In genomic region chr2:227471924-227472264, GRCh38 we compare ENCODE assay signal across 8 cellular contexts. TPM values are rescaled to one million over a fixed set of nuclear protein-coding genes. Genes with fewer than 3 reads are reported as not detected.
DNase-seq lines count a peak whose midpoint lies in the region; ATAC-seq and FAIRE-seq lines count a peak whose summit lies in the region.

AGFG1 (plus strand) TSS chr2:227472156; CDS start chr2:227472422, 266 bp downstream.

- CTCF ChIA-PET in naive thymus-derived CD4-positive, alpha-beta T cell (lab: Charles Lee): no interaction called here

- no peaks in the 10 kb centered on the region for H3K27me3 Mint-ChIP-seq in naive thymus-derived CD4-positive, alpha-beta T cell
- H3K27me3 Mint-ChIP-seq in stimulated activated naive B cell treated with anti-CD40 and anti-IgM and Interleukin-4, amounts not matched to agents 10 μg/mL and 1 μg/mL and 100 μg/mL, for 72 hours: no peaks in the 10 kb centered on the region

- H3K27ac ChIP-seq in naive thymus-derived CD4-positive, alpha-beta T cell (ENCODE audit: low read depth, low read length): peak within 1 kb of the TSS; percentile 80

- POLR2A ChIA-PET in naive thymus-derived CD4-positive, alpha-beta T cell (lab: Charles Lee): no interaction called here

- intact Hi-C loops in naive thymus-derived CD4-positive, alpha-beta T cell (cut with micrococcal nuclease): loop anchor here (1.0 to 5.0 kb wide), 9 partner anchors 8 to 680 kb away; partner anchors contain the start of gene MFF (in 2 of the 2)

- peak; percentile 69 for DNase-seq in DMS79 treated with DMSO at 0.1 percent for 48 hours (lab: John Stamatoyannopoulos, UW)
- DNase-seq in HuH-7.5 (ENCODE audit: low spot score): peak; percentile 93
- peak; percentile 72 for DNase-seq in RCC 7860 (ENCODE audit: low spot score)
- DNase-seq in activated T-helper 1 cell treated with Interleukin-2 at 50 U/mL for 16 hours (ENCODE audit: low read depth): peak; percentile 76
- peak; percentile 70 for DNase-seq in fibroblast of gingiva (ENCODE audit: low read depth)
- DNase-seq in naive thymus-derived CD4-positive, alpha-beta T cell: peak; percentile 71 to 90 (median 81)
- DNase-seq in stimulated activated naive B cell treated with anti-CD40 and anti-IgM and Interleukin-4, amounts not matched to agents 10 μg/mL and 1 μg/mL and 100 μg/mL, for 72 hours: peak; percentile 87

- FAIRE-seq in RCC 7860 (lab: Jason Lieb, UNC): peak; percentile 55

- H3K9me3 ChIP-seq in naive thymus-derived CD4-positive, alpha-beta T cell (ENCODE audit: control insufficient read depth in 2 of 3, low read length in 3 of 3): no peaks in the 10 kb centered on the region

- H3K4me1 ChIP-seq in naive thymus-derived CD4-positive, alpha-beta T cell (ENCODE audit: control insufficient read depth in 2 of 2, insufficient read depth in 2 of 2, low read length in 2 of 2): peaks cover 30 to 40% of the 10 kb centered on the region in 2 donors

- ATAC-seq in GM21526 (IDR thresholded peaks at IDR 0.05; ENCODE audit: low FRiP score, unreplicated experiment): peak; percentile 86
- peak; percentile 97 for ATAC-seq in naive thymus-derived CD4-positive, alpha-beta T cell
- peak; percentile 90 for ATAC-seq in stimulated activated naive B cell treated with anti-CD40 and anti-IgM and Interleukin-4, amounts not matched to agents 10 μg/mL and 1 μg/mL and 100 μg/mL, for 72 hours (replicated peaks)

- H3K36me3 Mint-ChIP-seq in naive thymus-derived CD4-positive, alpha-beta T cell: no peaks in the 10 kb centered on the region
- no peaks in the 10 kb centered on the region for H3K36me3 Mint-ChIP-seq in stimulated activated naive B cell treated with anti-CD40 and anti-IgM and Interleukin-4, amounts not matched to agents 10 μg/mL and 1 μg/mL and 100 μg/mL, for 72 hours

- H3K27me3 ChIP-seq in naive thymus-derived CD4-positive, alpha-beta T cell (ENCODE audit: control insufficient read depth in 2 of 2, insufficient read depth in 2 of 2, low read length in 2 of 2): no peaks in the 10 kb centered on the region

- peaks cover 33 to 65% (median 60%) of the 10 kb centered on the region in 7 donors for H3K4me1 Mint-ChIP-seq in naive thymus-derived CD4-positive, alpha-beta T cell
- H3K4me1 Mint-ChIP-seq in stimulated activated naive B cell treated with anti-CD40 and anti-IgM and Interleukin-4, amounts not matched to agents 10 μg/mL and 1 μg/mL and 100 μg/mL, for 72 hours: peaks cover 22 to 24% of the 10 kb centered on the region in 2 donors

- H3K9me3 Mint-ChIP-seq in naive thymus-derived CD4-positive, alpha-beta T cell: peaks cover 0 to under 1% (median 0%) of the 10 kb centered on the region in 11 donors
- peaks cover 0 to 2% of the 10 kb centered on the region in 2 donors for H3K9me3 Mint-ChIP-seq in stimulated activated naive B cell treated with anti-CD40 and anti-IgM and Interleukin-4, amounts not matched to agents 10 μg/mL and 1 μg/mL and 100 μg/mL, for 72 hours

- peak within 1 kb of the TSS; percentile 86 to 96 (median 93) for H3K4me3 Mint-ChIP-seq in naive thymus-derived CD4-positive, alpha-beta T cell
- peak within 1 kb of the TSS; percentile 82 to 89 for H3K4me3 Mint-ChIP-seq in stimulated activated naive B cell treated with anti-CD40 and anti-IgM and Interleukin-4, amounts not matched to agents 10 μg/mL and 1 μg/mL and 100 μg/mL, for 72 hours

- peak within 1 kb of the TSS; percentile 55 for H3K4me3 ChIP-seq in naive thymus-derived CD4-positive, alpha-beta T cell (ENCODE audit: low read length)

- H3K27ac Mint-ChIP-seq in naive thymus-derived CD4-positive, alpha-beta T cell: peak within 1 kb of the TSS; percentile 77 to 94 (median 86)
- H3K27ac Mint-ChIP-seq in stimulated activated naive B cell treated with anti-CD40 and anti-IgM and Interleukin-4, amounts not matched to agents 10 μg/mL and 1 μg/mL and 100 μg/mL, for 72 hours: peak within 1 kb of the TSS; percentile 88

- no peaks in the 10 kb centered on the region for H3K36me3 ChIP-seq in naive thymus-derived CD4-positive, alpha-beta T cell (ENCODE audit: control insufficient read depth in 2 of 3, insufficient read depth in 3 of 3, low read length in 3 of 3)

RNA-seq across cellular contexts. Expression of gene AGFG1, which starts in this region (rescaled TPM):
- 10 to 100 TPM; 52.8 to 84.5 (median 58.2) TPM for total RNA-seq in naive thymus-derived CD4-positive, alpha-beta T cell
- 10 to 100 TPM; 10.6 to 29.5 TPM for polyA plus RNA-seq in naive thymus-derived CD4-positive, alpha-beta T cell

Comparison
In these comparisons a context has a peak if more than half of its experiments do, and no peak if none do; other contexts are left out.
1. Peak in every context shown above with its lines: DNase-seq, ATAC-seq, H3K4me3 ChIP-seq and H3K27ac ChIP-seq.